2 cellular contexts compared by ENCODE assay signal in the genomic region with DNA sequence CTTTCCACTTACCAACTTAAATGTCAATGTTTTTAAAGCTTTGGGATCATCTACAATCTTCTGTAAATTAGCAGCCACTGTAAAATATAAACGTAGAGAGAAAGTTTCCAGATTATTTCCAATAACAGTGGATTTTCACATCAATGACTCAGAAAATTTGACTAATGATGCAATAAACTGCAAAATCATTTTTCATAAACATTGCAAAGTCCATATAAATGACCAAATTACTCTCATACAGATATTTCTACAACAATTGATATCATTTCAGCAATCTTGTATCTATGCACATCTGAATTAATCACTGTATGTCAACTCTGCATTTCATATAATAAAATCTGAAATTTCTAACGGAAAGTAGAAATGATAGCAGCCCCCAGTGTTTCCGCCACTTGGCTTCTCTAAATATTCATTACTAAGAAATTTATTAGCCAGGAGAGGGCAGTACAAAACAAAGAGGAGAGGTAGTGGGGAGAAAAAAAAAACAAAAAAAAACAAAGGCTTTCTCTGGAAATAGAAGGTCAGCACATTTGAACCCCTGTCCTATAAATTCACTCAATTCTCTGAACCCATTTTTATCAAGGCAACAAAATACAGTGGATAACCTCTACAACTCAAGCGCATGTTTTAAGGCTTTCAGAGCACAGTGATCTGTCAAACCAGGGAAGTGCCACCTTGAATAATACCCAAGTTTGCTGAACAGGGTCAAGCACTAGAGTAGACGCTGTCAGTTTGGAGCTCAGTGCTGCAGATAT.
TF ChIP-seq lines count a peak whose summit lies in the region.

No MANE protein-coding gene starts in this region.

TF ChIP-seq in IMR-90, 13 proteins besides CTCF, POLR2A, EP300 and RAD21 (continued from another document):
- TF ChIP-seq CEBPB (IDR thresholded peaks at IDR 0.05; ENCODE audit: low read depth, low read length) (peak; percentile 35; the same call in 1 of the 2 replicates), MAFK (IDR thresholded peaks at IDR 0.05; ENCODE audit: low read depth, low read length) (no peak)

TF ChIP-seq in K562, 482 proteins besides CTCF, POLR2A, EP300 and RAD21 (continues in another document):
- TF ChIP-seq, protein P1, sequence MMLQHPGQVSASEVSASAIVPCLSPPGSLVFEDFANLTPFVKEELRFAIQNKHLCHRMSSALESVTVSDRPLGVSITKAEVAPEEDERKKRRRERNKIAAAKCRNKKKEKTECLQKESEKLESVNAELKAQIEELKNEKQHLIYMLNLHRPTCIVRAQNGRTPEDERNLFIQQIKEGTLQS (IDR thresholded peaks at IDR 0.05) = peak; percentile 94
- TF ChIP-seq, protein P1 (CRISPR knock-in tag; conservative IDR thresholded peaks at IDR 0.05) = no peak
- TF ChIP-seq, protein P2, sequence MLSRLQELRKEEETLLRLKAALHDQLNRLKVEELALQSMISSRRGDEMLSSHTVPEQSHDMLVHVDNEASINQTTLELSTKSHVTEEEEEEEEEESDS (CRISPR knock-in tag; IDR thresholded peaks at IDR 0.05) = no peak
- TF ChIP-seq ZNF766 (CRISPR knock-in tag; conservative IDR thresholded peaks at IDR 0.05) (0 out of 2 replicates have a peak, but pooled peaks have one; percentile 3), DACH1 (IDR thresholded peaks at IDR 0.05; ENCODE audit: partially characterized antibody) (peak; percentile 85), FOSL1 (tag; conservative IDR thresholded peaks at IDR 0.05) (peak; percentile 60), CCNT2 (IDR thresholded peaks at IDR 0.05; ENCODE audit: borderline replicate concordance, extremely low read depth, insufficient read length, low read depth, low read length) (no peak), MCM7 (IDR thresholded peaks at IDR 0.05) (peak in 1 of 2 experiments; percentile 51; a peak in 1 of 4 replicates), BACH1 (tag; IDR thresholded peaks at IDR 0.05) (0 out of 2 replicates have a peak, but pooled peaks have one; percentile 19), ATF7 (IDR thresholded peaks at IDR 0.05) (peak; percentile 65; the same call in 1 of the 2 replicates), NR4A1 (CRISPR knock-in tag; IDR thresholded peaks at IDR 0.05) (no peak), NR4A1 (tag; IDR thresholded peaks at IDR 0.05) (no peak), ELF4 (CRISPR knock-in tag; IDR thresholded peaks at IDR 0.05) (0 out of 2 replicates have a peak, but pooled peaks have one; percentile 40), STAT5A (IDR thresholded peaks at IDR 0.05; ENCODE audit: borderline replicate concordance, low read length) (no peak), EP400 (IDR thresholded peaks at IDR 0.05) (0 out of 2 replicates have a peak, but pooled peaks have one; percentile 38), WHSC1 (IDR thresholded peaks at IDR 0.05; ENCODE audit: low read length) (no peak), SMAD4 (CRISPR knock-in tag; conservative IDR thresholded peaks at IDR 0.05) (0 out of 2 replicates have a peak, but pooled peaks have one; percentile 6), HDAC1 (IDR thresholded peaks at IDR 0.05) (no peak), MAFG (tag; conservative IDR thresholded peaks at IDR 0.05) (peak; percentile 62; the same call in 1 of the 2 replicates), C11orf30 (IDR thresholded peaks at IDR 0.05; ENCODE audit: low read depth) (peak; percentile 71), ZSCAN29 (IDR thresholded peaks at IDR 0.05) (no peak), ESRRB (CRISPR knock-in tag; IDR thresholded peaks at IDR 0.05; ENCODE audit: borderline replicate concordance) (no peak), CEBPB (tag; IDR thresholded peaks at IDR 0.05) (peak; percentile 79), CEBPG (CRISPR knock-in tag; IDR thresholded peaks at IDR 0.05) (peak; percentile 48; the same call in 1 of the 2 replicates), CEBPG (tag; conservative IDR thresholded peaks at IDR 0.05 in 1 of 2, IDR thresholded peaks at IDR 0.05 in 1 of 2) (peak; percentile 75 to 96), ZNF316 (IDR thresholded peaks at IDR 0.05) (peak; percentile 88), HDAC8 (tag; IDR thresholded peaks at IDR 0.05) (no peak), ZSCAN32 (CRISPR knock-in tag; IDR thresholded peaks at IDR 0.05) (0 out of 2 replicates have a peak, but pooled peaks have one; percentile 36), ZNF384 (IDR thresholded peaks at IDR 0.05; ENCODE audit: low read depth, low read length) (peak; percentile 92), POU5F1 (IDR thresholded peaks at IDR 0.05; ENCODE audit: borderline replicate concordance, low read depth, low read length, partially characterized antibody) (no peak), GTF2F1 (IDR thresholded peaks at IDR 0.05; ENCODE audit: low read depth, low read length) (no peak), ZNF197 (CRISPR knock-in tag; IDR thresholded peaks at IDR 0.05; ENCODE audit: low read depth) (0 out of 2 replicates have a peak, but pooled peaks have one; percentile 47), SIRT6 (IDR thresholded peaks at IDR 0.05; ENCODE audit: low read depth, low read length) (no peak), SAP30 (IDR thresholded peaks at IDR 0.05; ENCODE audit: borderline replicate concordance, insufficient read depth, low read depth, low read length, poor library complexity, severe bottlenecking) (no peak), MCM5 (IDR thresholded peaks at IDR 0.05; ENCODE audit: low read depth) (no peak), NFE2L1 (tag; IDR thresholded peaks at IDR 0.05; ENCODE audit: borderline replicate concordance, low read depth) (no peak), ZNF134 (CRISPR knock-in tag; conservative IDR thresholded peaks at IDR 0.05) (no peak)
- TF ChIP-seq, protein P3, sequence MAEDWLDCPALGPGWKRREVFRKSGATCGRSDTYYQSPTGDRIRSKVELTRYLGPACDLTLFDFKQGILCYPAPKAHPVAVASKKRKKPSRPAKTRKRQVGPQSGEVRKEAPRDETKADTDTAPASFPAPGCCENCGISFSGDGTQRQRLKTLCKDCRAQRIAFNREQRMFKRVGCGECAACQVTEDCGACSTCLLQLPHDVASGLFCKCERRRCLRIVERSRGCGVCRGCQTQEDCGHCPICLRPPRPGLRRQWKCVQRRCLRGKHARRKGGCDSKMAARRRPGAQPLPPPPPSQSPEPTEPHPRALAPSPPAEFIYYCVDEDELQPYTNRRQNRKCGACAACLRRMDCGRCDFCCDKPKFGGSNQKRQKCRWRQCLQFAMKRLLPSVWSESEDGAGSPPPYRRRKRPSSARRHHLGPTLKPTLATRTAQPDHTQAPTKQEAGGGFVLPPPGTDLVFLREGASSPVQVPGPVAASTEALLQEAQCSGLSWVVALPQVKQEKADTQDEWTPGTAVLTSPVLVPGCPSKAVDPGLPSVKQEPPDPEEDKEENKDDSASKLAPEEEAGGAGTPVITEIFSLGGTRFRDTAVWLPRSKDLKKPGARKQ (CRISPR knock-in tag; IDR thresholded peaks at IDR 0.05) = 0 out of 2 replicates have a peak, but pooled peaks have one; percentile 65
- TF ChIP-seq, protein P4, sequence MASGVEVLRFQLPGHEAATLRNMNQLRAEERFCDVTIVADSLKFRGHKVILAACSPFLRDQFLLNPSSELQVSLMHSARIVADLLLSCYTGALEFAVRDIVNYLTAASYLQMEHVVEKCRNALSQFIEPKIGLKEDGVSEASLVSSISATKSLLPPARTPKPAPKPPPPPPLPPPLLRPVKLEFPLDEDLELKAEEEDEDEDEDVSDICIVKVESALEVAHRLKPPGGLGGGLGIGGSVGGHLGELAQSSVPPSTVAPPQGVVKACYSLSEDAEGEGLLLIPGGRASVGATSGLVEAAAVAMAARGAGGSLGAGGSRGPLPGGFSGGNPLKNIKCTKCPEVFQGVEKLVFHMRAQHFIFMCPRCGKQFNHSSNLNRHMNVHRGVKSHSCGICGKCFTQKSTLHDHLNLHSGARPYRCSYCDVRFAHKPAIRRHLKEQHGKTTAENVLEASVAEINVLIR (CRISPR knock-in tag; IDR thresholded peaks at IDR 0.05) = no peak
- TF ChIP-seq, protein P5, sequence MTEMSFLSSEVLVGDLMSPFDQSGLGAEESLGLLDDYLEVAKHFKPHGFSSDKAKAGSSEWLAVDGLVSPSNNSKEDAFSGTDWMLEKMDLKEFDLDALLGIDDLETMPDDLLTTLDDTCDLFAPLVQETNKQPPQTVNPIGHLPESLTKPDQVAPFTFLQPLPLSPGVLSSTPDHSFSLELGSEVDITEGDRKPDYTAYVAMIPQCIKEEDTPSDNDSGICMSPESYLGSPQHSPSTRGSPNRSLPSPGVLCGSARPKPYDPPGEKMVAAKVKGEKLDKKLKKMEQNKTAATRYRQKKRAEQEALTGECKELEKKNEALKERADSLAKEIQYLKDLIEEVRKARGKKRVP (CRISPR knock-in tag; IDR thresholded peaks at IDR 0.05) = 0 out of 2 replicates have a peak, but pooled peaks have one; percentile 39
- TF ChIP-seq, protein P6, sequence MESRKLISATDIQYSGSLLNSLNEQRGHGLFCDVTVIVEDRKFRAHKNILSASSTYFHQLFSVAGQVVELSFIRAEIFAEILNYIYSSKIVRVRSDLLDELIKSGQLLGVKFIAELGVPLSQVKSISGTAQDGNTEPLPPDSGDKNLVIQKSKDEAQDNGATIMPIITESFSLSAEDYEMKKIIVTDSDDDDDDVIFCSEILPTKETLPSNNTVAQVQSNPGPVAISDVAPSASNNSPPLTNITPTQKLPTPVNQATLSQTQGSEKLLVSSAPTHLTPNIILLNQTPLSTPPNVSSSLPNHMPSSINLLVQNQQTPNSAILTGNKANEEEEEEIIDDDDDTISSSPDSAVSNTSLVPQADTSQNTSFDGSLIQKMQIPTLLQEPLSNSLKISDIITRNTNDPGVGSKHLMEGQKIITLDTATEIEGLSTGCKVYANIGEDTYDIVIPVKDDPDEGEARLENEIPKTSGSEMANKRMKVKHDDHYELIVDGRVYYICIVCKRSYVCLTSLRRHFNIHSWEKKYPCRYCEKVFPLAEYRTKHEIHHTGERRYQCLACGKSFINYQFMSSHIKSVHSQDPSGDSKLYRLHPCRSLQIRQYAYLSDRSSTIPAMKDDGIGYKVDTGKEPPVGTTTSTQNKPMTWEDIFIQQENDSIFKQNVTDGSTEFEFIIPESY (CRISPR knock-in tag; IDR thresholded peaks at IDR 0.05) = 0 out of 2 replicates have a peak, but pooled peaks have one; percentile 46
- TF ChIP-seq, protein P7, sequence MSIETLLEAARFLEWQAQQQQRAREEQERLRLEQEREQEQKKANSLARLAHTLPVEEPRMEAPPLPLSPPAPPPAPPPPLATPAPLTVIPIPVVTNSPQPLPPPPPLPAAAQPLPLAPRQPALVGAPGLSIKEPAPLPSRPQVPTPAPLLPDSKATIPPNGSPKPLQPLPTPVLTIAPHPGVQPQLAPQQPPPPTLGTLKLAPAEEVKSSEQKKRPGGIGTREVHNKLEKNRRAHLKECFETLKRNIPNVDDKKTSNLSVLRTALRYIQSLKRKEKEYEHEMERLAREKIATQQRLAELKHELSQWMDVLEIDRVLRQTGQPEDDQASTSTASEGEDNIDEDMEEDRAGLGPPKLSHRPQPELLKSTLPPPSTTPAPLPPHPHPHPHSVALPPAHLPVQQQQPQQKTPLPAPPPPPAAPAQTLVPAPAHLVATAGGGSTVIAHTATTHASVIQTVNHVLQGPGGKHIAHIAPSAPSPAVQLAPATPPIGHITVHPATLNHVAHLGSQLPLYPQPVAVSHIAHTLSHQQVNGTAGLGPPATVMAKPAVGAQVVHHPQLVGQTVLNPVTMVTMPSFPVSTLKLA (conservative IDR thresholded peaks at IDR 0.05) = 0 out of 4 replicates have a peak, but pooled peaks of 1 of the 2 experiments have one; percentile 13
- TF ChIP-seq, protein P8, sequence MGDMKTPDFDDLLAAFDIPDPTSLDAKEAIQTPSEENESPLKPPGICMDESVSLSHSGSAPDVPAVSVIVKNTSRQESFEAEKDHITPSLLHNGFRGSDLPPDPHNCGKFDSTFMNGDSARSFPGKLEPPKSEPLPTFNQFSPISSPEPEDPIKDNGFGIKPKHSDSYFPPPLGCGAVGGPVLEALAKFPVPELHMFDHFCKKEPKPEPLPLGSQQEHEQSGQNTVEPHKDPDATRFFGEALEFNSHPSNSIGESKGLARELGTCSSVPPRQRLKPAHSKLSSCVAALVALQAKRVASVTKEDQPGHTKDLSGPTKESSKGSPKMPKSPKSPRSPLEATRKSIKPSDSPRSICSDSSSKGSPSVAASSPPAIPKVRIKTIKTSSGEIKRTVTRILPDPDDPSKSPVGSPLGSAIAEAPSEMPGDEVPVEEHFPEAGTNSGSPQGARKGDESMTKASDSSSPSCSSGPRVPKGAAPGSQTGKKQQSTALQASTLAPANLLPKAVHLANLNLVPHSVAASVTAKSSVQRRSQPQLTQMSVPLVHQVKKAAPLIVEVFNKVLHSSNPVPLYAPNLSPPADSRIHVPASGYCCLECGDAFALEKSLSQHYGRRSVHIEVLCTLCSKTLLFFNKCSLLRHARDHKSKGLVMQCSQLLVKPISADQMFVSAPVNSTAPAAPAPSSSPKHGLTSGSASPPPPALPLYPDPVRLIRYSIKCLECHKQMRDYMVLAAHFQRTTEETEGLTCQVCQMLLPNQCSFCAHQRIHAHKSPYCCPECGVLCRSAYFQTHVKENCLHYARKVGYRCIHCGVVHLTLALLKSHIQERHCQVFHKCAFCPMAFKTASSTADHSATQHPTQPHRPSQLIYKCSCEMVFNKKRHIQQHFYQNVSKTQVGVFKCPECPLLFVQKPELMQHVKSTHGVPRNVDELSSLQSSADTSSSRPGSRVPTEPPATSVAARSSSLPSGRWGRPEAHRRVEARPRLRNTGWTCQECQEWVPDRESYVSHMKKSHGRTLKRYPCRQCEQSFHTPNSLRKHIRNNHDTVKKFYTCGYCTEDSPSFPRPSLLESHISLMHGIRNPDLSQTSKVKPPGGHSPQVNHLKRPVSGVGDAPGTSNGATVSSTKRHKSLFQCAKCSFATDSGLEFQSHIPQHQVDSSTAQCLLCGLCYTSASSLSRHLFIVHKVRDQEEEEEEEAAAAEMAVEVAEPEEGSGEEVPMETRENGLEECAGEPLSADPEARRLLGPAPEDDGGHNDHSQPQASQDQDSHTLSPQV (IDR thresholded peaks at IDR 0.05) = 0 out of 2 replicates have a peak, but pooled peaks have one; percentile 2
- TF ChIP-seq, protein P9, sequence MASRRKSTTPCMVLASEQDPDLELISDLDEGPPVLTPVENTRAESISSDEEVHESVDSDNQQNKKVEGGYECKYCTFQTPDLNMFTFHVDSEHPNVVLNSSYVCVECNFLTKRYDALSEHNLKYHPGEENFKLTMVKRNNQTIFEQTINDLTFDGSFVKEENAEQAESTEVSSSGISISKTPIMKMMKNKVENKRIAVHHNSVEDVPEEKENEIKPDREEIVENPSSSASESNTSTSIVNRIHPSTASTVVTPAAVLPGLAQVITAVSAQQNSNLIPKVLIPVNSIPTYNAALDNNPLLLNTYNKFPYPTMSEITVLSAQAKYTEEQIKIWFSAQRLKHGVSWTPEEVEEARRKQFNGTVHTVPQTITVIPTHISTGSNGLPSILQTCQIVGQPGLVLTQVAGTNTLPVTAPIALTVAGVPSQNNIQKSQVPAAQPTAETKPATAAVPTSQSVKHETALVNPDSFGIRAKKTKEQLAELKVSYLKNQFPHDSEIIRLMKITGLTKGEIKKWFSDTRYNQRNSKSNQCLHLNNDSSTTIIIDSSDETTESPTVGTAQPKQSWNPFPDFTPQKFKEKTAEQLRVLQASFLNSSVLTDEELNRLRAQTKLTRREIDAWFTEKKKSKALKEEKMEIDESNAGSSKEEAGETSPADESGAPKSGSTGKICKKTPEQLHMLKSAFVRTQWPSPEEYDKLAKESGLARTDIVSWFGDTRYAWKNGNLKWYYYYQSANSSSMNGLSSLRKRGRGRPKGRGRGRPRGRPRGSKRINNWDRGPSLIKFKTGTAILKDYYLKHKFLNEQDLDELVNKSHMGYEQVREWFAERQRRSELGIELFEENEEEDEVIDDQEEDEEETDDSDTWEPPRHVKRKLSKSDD (conservative IDR thresholded peaks at IDR 0.05; ENCODE audit: low read length) = no peak
